ENCODE assay signal across 9 cellular contexts in the genomic region with DNA sequence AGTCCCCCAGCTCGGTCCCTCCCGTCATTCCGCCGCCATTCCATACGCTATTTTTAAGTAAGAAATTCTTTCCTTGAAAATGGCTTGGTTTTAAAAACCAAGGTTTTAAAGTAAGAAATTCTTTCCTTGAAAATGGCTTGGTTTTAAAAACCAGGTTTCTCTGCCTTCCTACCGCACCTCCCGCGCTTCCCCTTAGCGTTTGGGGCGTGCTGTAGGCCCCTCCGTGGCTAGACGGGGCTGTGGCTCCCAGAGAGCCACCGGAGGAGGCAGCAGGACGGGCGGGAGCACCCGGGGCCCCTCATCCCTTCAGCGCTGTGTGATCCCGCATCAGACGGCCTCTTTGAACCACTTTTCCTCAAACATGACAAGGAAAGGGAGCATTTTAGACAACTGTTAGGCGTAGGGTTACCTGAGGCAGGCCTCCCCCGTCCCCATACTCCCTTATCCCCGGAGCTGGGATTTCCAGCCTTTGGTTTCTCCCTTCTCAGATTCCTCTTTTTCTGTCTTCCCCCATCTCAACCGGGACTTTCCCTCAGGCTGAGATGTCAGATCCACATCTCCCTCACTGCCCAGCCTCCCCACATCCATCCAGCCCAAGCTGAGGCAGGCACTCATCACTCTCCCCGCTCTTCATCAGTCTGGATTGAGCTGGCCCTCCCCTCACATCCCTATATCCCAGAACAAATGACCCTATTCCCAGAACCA. TPM values are rescaled to one million over a fixed set of nuclear protein-coding genes. Genes with fewer than 3 reads are reported as not detected.
A peak's percentile ranks its signal among the peaks of the same experiment; 100 is the strongest.
DNase-seq lines count a peak whose midpoint lies in the region; ATAC-seq, FAIRE-seq and TF ChIP-seq lines count a peak whose summit lies in the region.
"Had no signal": no experiment of that assay in that cellular context is flagged by ENCODE, and none has a peak within 500 bp of the region (broad histone marks: within the 10 kb centered on the region; RNA-seq: fewer than 3 reads in every experiment).

No MANE protein-coding gene starts in this region.

- no peak for FAIRE-seq in K562 (lab: Jason Lieb, UNC)
- no peak for FAIRE-seq in GM19239 (lab: Jason Lieb, UNC)
- FAIRE-seq: colon had no signal

- CTCF ChIA-PET in K562 (lab: Yijun Ruan, JAX; ENCODE audit: low intra/inter-chr PET ratio): no interaction called here

- TF ChIP-seq EP300 in K562 (IDR thresholded peaks at IDR 0.05; ENCODE audit: low read length): no peak

- H3K4me1 Mint-ChIP-seq in activated T-cell treated with anti-CD3 and anti-CD28 coated beads, Interleukin-2, amount 50 U/mL, for 4 hours (ENCODE audit: low read depth): peaks cover 49% of the 10 kb centered on the region

- POLR2A ChIA-PET in K562 (lab: Yijun Ruan, JAX): interaction anchor here (0.6 to 1.1 kb wide), 8 partner anchors 11 to 1103 kb away, joined by 3 to 5 read pairs (median 3); no protein-coding TSS in a partner anchor

- peaks cover 46% of the 10 kb centered on the region for H3K79me2 ChIP-seq in K562 (ENCODE audit: control insufficient read depth, insufficient read depth, low read length)

- TF ChIP-seq CTCF in K562 (IDR thresholded peaks at IDR 0.05 in 2 of 3, conservative IDR thresholded peaks at IDR 0.05 in 1 of 3; ENCODE audit: insufficient read depth in 2 of 3, low read depth in 1 of 3, low read length in 3 of 3): no peak
- TF ChIP-seq CTCF in lower leg skin (IDR thresholded peaks at IDR 0.05): no peak
- TF ChIP-seq CTCF in upper lobe of right lung (IDR thresholded peaks at IDR 0.05): no peak

- no peak for DNase-seq in activated T-cell treated with anti-CD3 and anti-CD28 coated beads, Interleukin-2, amount 50 U/mL, for 4 hours
- DNase-seq in activated T-cell treated with anti-CD3 and anti-CD28 coated beads, Interleukin-2, amount 50 U/mL, for 1 hour: no peak
- DNase-seq in K562 (ENCODE audit: extremely low read depth in 1 of 4, low spot score in 3 of 4) (peak in 2 of 4 experiments; percentile 35 to 40), lower leg skin (ENCODE audit: low spot score in 2 of 2) (no peak), upper lobe of right lung (no peak), KG1 (lab: John Stamatoyannopoulos, UW) (no peak), GM19239 (ENCODE audit: insufficient read length, low spot score) (no peak), NCI-H2029 treated with DMSO at 0.1 percent for 48 hours (lab: John Stamatoyannopoulos, UW) (no peak)

- H3K36me3 Mint-ChIP-seq in activated T-cell treated with anti-CD3 and anti-CD28 coated beads, Interleukin-2, amount 50 U/mL, for 4 hours (ENCODE audit: insufficient read depth): peaks cover 12% of the 10 kb centered on the region

- H3K9ac ChIP-seq in K562 (ENCODE audit: insufficient read depth in 1 of 2, low read depth in 2 of 2, low read length in 2 of 2): peak overlapping the region; percentile 93 to 97

- H3K4me3 Mint-ChIP-seq in activated T-cell treated with anti-CD3 and anti-CD28 coated beads, Interleukin-2, amount 50 U/mL, for 4 hours: peak overlapping the region; percentile 91

- H2AFZ ChIP-seq in K562 (ENCODE audit: low read depth, low read length): peak overlapping the region; percentile 92

- in situ Hi-C loops in K562 (cut with MboI): no loop called here

- BruUV-seq in K562 (replicated peaks; lab: Mats Ljungman, UMichigan): TSS peak; percentile 88

- H3K9me3 Mint-ChIP-seq in activated T-cell treated with anti-CD3 and anti-CD28 coated beads, Interleukin-2, amount 50 U/mL, for 4 hours: no peaks in the 10 kb centered on the region

- TF ChIP-seq RAD21 in K562 (CRISPR knock-in tag; conservative IDR thresholded peaks at IDR 0.05 in 1 of 2, IDR thresholded peaks at IDR 0.05 in 1 of 2): no peak

- H3K4me3 ChIP-seq in K562 (peak overlapping the region; percentile 82), lower leg skin (ENCODE audit: low read depth, poor library complexity, severe bottlenecking) (peak overlapping the region; percentile 85), upper lobe of right lung (peak overlapping the region; percentile 98)

- H3K9me3 ChIP-seq in K562 (replicated peaks; ENCODE audit: control insufficient read depth, insufficient read depth, low read depth, low read length) (no peaks in the 10 kb centered on the region), upper lobe of right lung (no peaks in the 10 kb centered on the region)

- H3K9me1 ChIP-seq in K562 (ENCODE audit: control insufficient read depth, insufficient read depth, low read length): no peaks in the 10 kb centered on the region

- H3K4me2 ChIP-seq in K562 (ENCODE audit: insufficient read depth, low read length): peak overlapping the region; percentile 92

- no peak for ATAC-seq in activated T-cell treated with anti-CD3 and anti-CD28 coated beads, Interleukin-2, amount 50 U/mL, for 4 hours
- ATAC-seq in K562 (peak; percentile 5), upper lobe of right lung (no peak)

- H3K36me3 ChIP-seq in K562 (ENCODE audit: control insufficient read depth, insufficient read depth, low read length) (peaks cover 4% of the 10 kb centered on the region; the same call in 1 of the 3 replicates), upper lobe of right lung (no peaks in the 10 kb centered on the region)

- H3K27me3 ChIP-seq in K562 (ENCODE audit: control insufficient read depth in 2 of 2, insufficient read depth in 2 of 2, low read length in 2 of 2): no peaks in the 10 kb centered on the region
- no peaks in the 10 kb centered on the region for H3K27me3 ChIP-seq in upper lobe of right lung

- peaks cover 18% of the 10 kb centered on the region; the same call in 1 of the 2 replicates for H4K20me1 ChIP-seq in K562 (replicated peaks; ENCODE audit: control insufficient read depth, insufficient read depth, low read length)

- WGBS in K562 (ENCODE audit: insufficient coverage, low coverage, missing lambda C conversion rate): 16% methylated on average over 24 of the region's 24 CpGs
- WGBS in lower leg skin, 2 donors: 9 to 11% methylated on average over 24 of the region's 24 CpGs

- H3K27ac ChIP-seq in K562 (ENCODE audit: extremely low read depth, low read depth, low read length) (peak overlapping the region; percentile 88), upper lobe of right lung (peak overlapping the region; percentile 99)

- H3K4me1 ChIP-seq in K562 (replicated peaks in 1 of 2; ENCODE audit: control insufficient read depth in 2 of 2, insufficient read depth in 2 of 2, low read length in 2 of 2) (peaks cover 45 to 51% of the 10 kb centered on the region in 2 experiments), upper lobe of right lung (peaks cover 24% of the 10 kb centered on the region)

- intact Hi-C loops in K562 (cut with micrococcal nuclease) (loop anchor here (5.0 to 10.0 kb wide), 2 partner anchors 151 to 553 kb away; partner anchors contain the start of gene TRIM45), lower leg skin (cut with DNase I; ENCODE audit: low total_unique reads) (loop anchor here (5.0 kb wide), 1 partner anchor 151 kb away; no protein-coding TSS in a partner anchor), upper lobe of right lung (cut with DNase I) (no loop called here)

- no peaks in the 10 kb centered on the region for H3K27me3 Mint-ChIP-seq in activated T-cell treated with anti-CD3 and anti-CD28 coated beads, Interleukin-2, amount 50 U/mL, for 4 hours (ENCODE audit: low read depth)

- no peak; the same call in 1 of the 2 replicates for TF ChIP-seq POLR2A in K562 (conservative IDR thresholded peaks at IDR 0.05)
- TF ChIP-seq POLR2A in lower leg skin (IDR thresholded peaks at IDR 0.05): no peak

TF ChIP-seq in K562, 482 proteins besides CTCF, POLR2A, EP300 and RAD21 (continues in another document):
- TF ChIP-seq POU5F1 (IDR thresholded peaks at IDR 0.05; ENCODE audit: borderline replicate concordance, low read depth, low read length, partially characterized antibody): no peak

RNA-seq across cellular contexts. Expression of gene CD58, which starts 0.5 kb away (rescaled TPM):
- total RNA-seq in activated T-cell treated with anti-CD3 and anti-CD28 coated beads, Interleukin-2, amount 50 U/mL, for 4 hours: 10 to 100 TPM in 1 of 3 donors, 1 to 10 TPM in 2; 8.6 to 15.0 (median 9.4) TPM
- total RNA-seq in K562 (2011; cell fraction: chromatin; rRNA removed; ENCODE audit: low replicate concordance): 43.8 and 80.5 TPM in 2 replicates
- 32.9 and 38.5 TPM in 2 replicates for total RNA-seq in K562 (2011; cell fraction: nucleolus; rRNA removed)
- 55.1 and 71.8 TPM in 2 replicates for total RNA-seq in K562 (2011; cell fraction: nucleoplasm; rRNA removed)
- total RNA-seq in K562 (2014; rRNA removed) (18.1 and 20.6 TPM in 2 replicates), K562 (2014; rRNA removed; fragmentation: Illumina TruSeq; extraction: Trizol) (38.9 and 44.3 TPM in 2 replicates), K562 (2015; rRNA removed; fragmentation: Illumina TruSeq; extraction: Trizol) (32.6 and 37.4 TPM in 2 replicates), K562 (2021) (22.6 and 23.1 TPM in 2 replicates), lower leg skin (10 to 100 TPM; 25.3 to 40.9 (median 28.9) TPM), upper lobe of right lung (33.2 TPM)
- polyA plus RNA-seq in K562 (2011; rRNA removed) (63.1 and 113 TPM in 2 replicates), K562 (2014; fragmentation: Illumina TruSeq; extraction: Trizol) (49.0 and 53.2 TPM in 2 replicates), K562 (2014; fragmentation: Nextera tagmentation; extraction: Ambion mirVana) (10 to 100 TPM; 24.6 to 33.0 TPM), K562 (2014; rRNA removed) (40.9 and 45.0 TPM in 2 replicates)
- polyA plus RNA-seq in K562 (2011; cell fraction: cytosol; rRNA removed): 26.9 and 29.8 TPM in 2 replicates
- 35.4 and 45.0 TPM in 2 replicates for polyA plus RNA-seq in K562 (2011; cell fraction: nucleus; rRNA removed)
- polyA plus RNA-seq in K562 (2012): 27.1 and 33.9 TPM in 2 replicates
- polyA minus RNA-seq in K562 (2011; rRNA and poly(A)+ RNA removed): 43.3 and 57.6 TPM in 2 replicates
- 11.0 and 23.7 TPM in 2 replicates for polyA minus RNA-seq in K562 (2011; cell fraction: cytosol; rRNA and poly(A)+ RNA removed)
- polyA minus RNA-seq in K562 (2011; cell fraction: nucleus; rRNA and poly(A)+ RNA removed): 27.6 and 28.0 TPM in 2 replicates
